ENCODE assay signal across 19 cellular contexts in genomic region chr9:99918134-99918533, GRCh38. TPM values are rescaled to one million over a fixed set of nuclear protein-coding genes. Genes with fewer than 3 reads are reported as not detected.
A peak's percentile ranks its signal among the peaks of the same experiment; 100 is the strongest.
DNase-seq lines count a peak whose midpoint lies in the region; ATAC-seq, FAIRE-seq and TF ChIP-seq lines count a peak whose summit lies in the region.
"Had no signal": no experiment of that assay in that cellular context is flagged by ENCODE, and none has a peak within 500 bp of the region (broad histone marks: within the 10 kb centered on the region; RNA-seq: fewer than 3 reads in every experiment).

No MANE protein-coding gene starts in this region.

- BruUV-seq in HepG2 (replicated peaks; lab: Mats Ljungman, UMichigan), result no TSS peak
- no TSS peak for BruUV-seq in K562 (replicated peaks; lab: Mats Ljungman, UMichigan)

- H3K79me2 ChIP-seq in HepG2 (ENCODE audit: insufficient read depth, low read length) (no peaks in the 10 kb centered on the region), K562 (ENCODE audit: control insufficient read depth, insufficient read depth, low read length) (no peaks in the 10 kb centered on the region; the same call in 2 of the 3 replicates), osteoblast (ENCODE audit: insufficient read depth, low read length) (peaks cover 6% of the 10 kb centered on the region)

- in situ Hi-C loops in HepG2 (cut with HindIII; ENCODE audit: extremely low pct_ligation_motif_present, low pct_unique_long_range_greater_than_20kb) (no loop called here), K562 (cut with MboI) (no loop called here)

- FAIRE-seq in HepG2 (lab: Jason Lieb, UNC) (no peak), K562 (lab: Jason Lieb, UNC) (no peak)
- FAIRE-seq: A204.1, G401.6, GM12892 had no signal

- H2AFZ ChIP-seq in HepG2 (ENCODE audit: low read length) (no peak overlapping the region), K562 (ENCODE audit: low read depth, low read length) (no peak overlapping the region), osteoblast (ENCODE audit: low read length) (no peak overlapping the region)

- TF ChIP-seq POLR2A in HepG2 (IDR thresholded peaks at IDR 0.05; ENCODE audit: insufficient read depth in 1 of 2, low read depth in 2 of 2, low read length in 2 of 2) (no peak), right lobe of liver (IDR thresholded peaks at IDR 0.05) (no peak), K562 (conservative IDR thresholded peaks at IDR 0.05) (no peak)

- peaks cover 10% of the 10 kb centered on the region for H3K36me3 Mint-ChIP-seq in T-helper 17 cell (ENCODE audit: low read depth)

- CTCF ChIA-PET in HepG2 (lab: Yijun Ruan, JAX; ENCODE audit: low intra/inter-chr PET ratio, low total read pairs), result no interaction called here
- CTCF ChIA-PET in K562 (lab: Yijun Ruan, JAX; ENCODE audit: low intra/inter-chr PET ratio), result no interaction called here

- H3K36me3 ChIP-seq in HepG2 (replicated peaks in 1 of 2; ENCODE audit: control insufficient read depth in 1 of 2, insufficient read depth in 2 of 2, low read length in 2 of 2), result peaks cover 11 to 61% of the 10 kb centered on the region in 2 experiments
- peaks cover 0 to 36% (median 4%) of the 10 kb centered on the region in 4 donors for H3K36me3 ChIP-seq in right lobe of liver
- H3K36me3 ChIP-seq in K562 (ENCODE audit: control insufficient read depth, insufficient read depth, low read length), result peaks cover 56% of the 10 kb centered on the region
- peaks cover 19 to 62% of the 10 kb centered on the region in 2 donors for H3K36me3 ChIP-seq in ascending aorta
- H3K36me3 ChIP-seq in osteoblast (ENCODE audit: insufficient read depth, low read length), result peaks cover 40% of the 10 kb centered on the region

- H3K27me3 ChIP-seq in HepG2 (ENCODE audit: control insufficient read depth in 1 of 2, insufficient read depth in 2 of 2, low read length in 2 of 2) (no peaks in the 10 kb centered on the region), right lobe of liver (no peaks in the 10 kb centered on the region), K562 (ENCODE audit: control insufficient read depth in 2 of 2, insufficient read depth in 2 of 2, low read length in 2 of 2) (no peaks in the 10 kb centered on the region), ascending aorta (no peaks in the 10 kb centered on the region), osteoblast (ENCODE audit: insufficient read depth, low read length) (no peaks in the 10 kb centered on the region)
- H3K27me3 ChIP-seq: BLaER1 had no signal

- no peaks in the 10 kb centered on the region for H3K4me1 ChIP-seq in HepG2 (ENCODE audit: insufficient read depth, low read length)
- no peaks in the 10 kb centered on the region for H3K4me1 ChIP-seq in right lobe of liver
- peaks cover 0 to 7% of the 10 kb centered on the region in 2 experiments; a peak in 2 of 5 replicates for H3K4me1 ChIP-seq in K562 (replicated peaks in 1 of 2; ENCODE audit: control insufficient read depth in 2 of 2, insufficient read depth in 2 of 2, low read length in 2 of 2)
- no peaks in the 10 kb centered on the region for H3K4me1 ChIP-seq in ascending aorta
- no peaks in the 10 kb centered on the region for H3K4me1 ChIP-seq in osteoblast (ENCODE audit: insufficient read depth, low read length)
- H3K4me1 ChIP-seq: BLaER1, Caco-2, HAP-1 had no signal

- intact Hi-C loops in HepG2 (cut with micrococcal nuclease; ENCODE audit: unreplicated experiment), result no loop called here
- intact Hi-C loops in right lobe of liver (cut with DNase I), result no loop called here
- intact Hi-C loops in K562 (cut with micrococcal nuclease), result no loop called here
- intact Hi-C loops in ascending aorta (cut with DNase I), result no loop called here

- H3K4me1 Mint-ChIP-seq in T-helper 17 cell, result peaks cover 29% of the 10 kb centered on the region

- POLR2A ChIA-PET in HepG2 (lab: Yijun Ruan, JAX) (no interaction called here), K562 (lab: Yijun Ruan, JAX) (no interaction called here)

- no peak overlapping the region for H3K27ac ChIP-seq in HepG2 (ENCODE audit: extremely low read length, insufficient read depth, low read length)
- H3K27ac ChIP-seq in right lobe of liver, result no peak overlapping the region
- no peak overlapping the region for H3K27ac ChIP-seq in K562 (ENCODE audit: extremely low read depth, low read depth, low read length)
- H3K27ac ChIP-seq in ascending aorta, result no peak overlapping the region
- H3K27ac ChIP-seq in osteoblast (ENCODE audit: low read depth, low read length), result no peak overlapping the region
- H3K27ac ChIP-seq: 22Rv1, BLaER1, C4-2B had no signal

- 91% methylated on average over 3 of the region's 3 CpGs for WGBS in HepG2 (ENCODE audit: low lambda C conversion rate)
- 77% methylated on average over 3 of the region's 3 CpGs for WGBS in right lobe of liver (ENCODE audit: insufficient coverage, low coverage, low lambda C conversion rate, missing lambda C conversion rate)
- WGBS in K562 (ENCODE audit: insufficient coverage, low coverage, missing lambda C conversion rate), result 64% methylated on average over 3 of the region's 3 CpGs

- no peak overlapping the region for H3K4me3 Mint-ChIP-seq in T-helper 17 cell
- H3K4me3 Mint-ChIP-seq: B cell; CD4-positive, CD25-positive, alpha-beta regulatory T cell had no signal

- TF ChIP-seq EP300 in HepG2 (IDR thresholded peaks at IDR 0.05; ENCODE audit: low read depth in 2 of 2, low read length in 2 of 2) (no peak), HepG2 (CRISPR knock-in tag; IDR thresholded peaks at IDR 0.05; ENCODE audit: borderline replicate concordance) (no peak), K562 (IDR thresholded peaks at IDR 0.05; ENCODE audit: low read length) (no peak)

- H3K4me2 ChIP-seq in HepG2 (ENCODE audit: low read depth, low read length) (no peak overlapping the region), K562 (ENCODE audit: insufficient read depth, low read length) (no peak overlapping the region), osteoblast (ENCODE audit: insufficient read depth, low read length) (no peak overlapping the region)
- H3K4me2 ChIP-seq: BLaER1 had no signal

- H3K27me3 Mint-ChIP-seq in T-helper 17 cell, result no peaks in the 10 kb centered on the region
- H3K27me3 Mint-ChIP-seq: B cell; CD4-positive, CD25-positive, alpha-beta regulatory T cell had no signal

- no peaks in the 10 kb centered on the region for H3K9me1 ChIP-seq in K562 (ENCODE audit: control insufficient read depth, insufficient read depth, low read length)

- H3K9me3 ChIP-seq in HepG2 (ENCODE audit: low read length) (no peaks in the 10 kb centered on the region), right lobe of liver (no peaks in the 10 kb centered on the region), T-helper 17 cell (ENCODE audit: control insufficient read depth, low read length, poor library complexity, severe bottlenecking) (no peaks in the 10 kb centered on the region), K562 (replicated peaks; ENCODE audit: control insufficient read depth, insufficient read depth, low read depth, low read length) (no peaks in the 10 kb centered on the region), ascending aorta (no peaks in the 10 kb centered on the region), osteoblast (ENCODE audit: low read depth, low read length) (no peaks in the 10 kb centered on the region)
- H3K9me3 ChIP-seq: BLaER1, Caco-2, HAP-1 had no signal

- TF ChIP-seq CTCF in HepG2 (CRISPR knock-in tag; IDR thresholded peaks at IDR 0.05) (no peak), right lobe of liver (IDR thresholded peaks at IDR 0.05) (no peak), K562 (IDR thresholded peaks at IDR 0.05 in 2 of 3, conservative IDR thresholded peaks at IDR 0.05 in 1 of 3; ENCODE audit: insufficient read depth in 2 of 3, low read depth in 1 of 3, low read length in 3 of 3) (no peak), ascending aorta (IDR thresholded peaks at IDR 0.05) (no peak), osteoblast (IDR thresholded peaks at IDR 0.05; ENCODE audit: extremely low read depth, low read depth, low read length) (no peak)

- no peak for TF ChIP-seq RAD21 in HepG2 (CRISPR knock-in tag; IDR thresholded peaks at IDR 0.05)
- TF ChIP-seq RAD21 in K562 (CRISPR knock-in tag; conservative IDR thresholded peaks at IDR 0.05 in 1 of 2, IDR thresholded peaks at IDR 0.05 in 1 of 2), result no peak

- H3K4me3 ChIP-seq in HepG2 (replicated peaks in 1 of 3; ENCODE audit: insufficient read depth in 1 of 3, low read depth in 2 of 3, low read length in 3 of 3), result no peak overlapping the region
- no peak overlapping the region for H3K4me3 ChIP-seq in right lobe of liver
- no peak overlapping the region for H3K4me3 ChIP-seq in K562
- H3K4me3 ChIP-seq in ascending aorta, result no peak overlapping the region
- H3K4me3 ChIP-seq in osteoblast (ENCODE audit: insufficient read depth, low read length), result no peak overlapping the region
- H3K4me3 ChIP-seq: BLaER1, HAP-1 had no signal

- peak overlapping the region; percentile 69 for H3K27ac Mint-ChIP-seq in T-helper 17 cell
- H3K27ac Mint-ChIP-seq: B cell had no signal

- ATAC-seq in HepG2 (no peak), right lobe of liver (no peak), T-helper 17 cell (no peak), K562 (no peak)

- no peak for DNase-seq in HepG2 (ENCODE audit: low spot score)
- no peak for DNase-seq in right lobe of liver
- DNase-seq in T-helper 17 cell, result no peak
- no peak for DNase-seq in K562 (ENCODE audit: extremely low read depth in 1 of 4, low spot score in 3 of 4)
- DNase-seq in ascending aorta (ENCODE audit: low spot score in 2 of 2), result no peak
- no peak for DNase-seq in osteoblast (ENCODE audit: insufficient read length, low spot score, missing footprints)
- DNase-seq: Caco-2; CD4-positive, CD25-positive, alpha-beta regulatory T cell; DMS153; DND-41; GOT3 had no signal

- no peak overlapping the region for H3K9ac ChIP-seq in HepG2 (ENCODE audit: insufficient read depth, low read depth, low read length)
- H3K9ac ChIP-seq in K562 (ENCODE audit: insufficient read depth in 1 of 2, low read depth in 2 of 2, low read length in 2 of 2), result no peak overlapping the region
- H3K9ac ChIP-seq: BLaER1 had no signal

- H4K20me1 ChIP-seq in HepG2 (ENCODE audit: insufficient read depth, low read length) (no peaks in the 10 kb centered on the region), K562 (replicated peaks; ENCODE audit: control insufficient read depth, insufficient read depth, low read length) (no peaks in the 10 kb centered on the region), osteoblast (ENCODE audit: insufficient read depth, low read length) (peaks cover 3% of the 10 kb centered on the region)

RNA-seq across cellular contexts. Expression of gene STX17, which starts 11.7 kb away (rescaled TPM):
- total RNA-seq in HepG2 (2016; rRNA removed; fragmentation: Illumina TruSeq; extraction: Trizol) (25.7 and 28.9 TPM in 2 replicates), right lobe of liver (10 to 100 TPM; 19.9 to 28.2 (median 23.2) TPM), T-helper 17 cell (10 to 100 TPM; 27.1 to 33.2 TPM), K562 (2014; rRNA removed) (14.7 and 16.9 TPM in 2 replicates), K562 (2014; rRNA removed; fragmentation: Illumina TruSeq; extraction: Trizol) (25.1 and 29.3 TPM in 2 replicates), K562 (2015; rRNA removed; fragmentation: Illumina TruSeq; extraction: Trizol) (20.1 and 21.7 TPM in 2 replicates), K562 (2021) (21.8 and 23.7 TPM in 2 replicates), ascending aorta (24.9 TPM), osteoblast (32.2 and 40.1 TPM in 2 replicates)
- total RNA-seq in HepG2 (2016; cell fraction: cytosol; rRNA removed; fragmentation: Illumina TruSeq; extraction: Trizol; ENCODE audit: low read depth), result 6.8 and 7.6 TPM in 2 replicates
- total RNA-seq in HepG2 (2016; cell fraction: insoluble cytoplasmic fraction; rRNA removed; fragmentation: Illumina TruSeq; extraction: Trizol), result 23.1 and 30.1 TPM in 2 replicates
- 13.3 and 13.7 TPM in 2 replicates for total RNA-seq in HepG2 (2016; cell fraction: membrane; rRNA removed; fragmentation: Illumina TruSeq; extraction: Trizol)
- 32.1 and 32.8 TPM in 2 replicates for total RNA-seq in HepG2 (2016; cell fraction: nucleus; rRNA removed; fragmentation: Illumina TruSeq; extraction: Trizol)
- polyA plus RNA-seq in HepG2 (2011; rRNA removed) (6.1 and 8.3 TPM in 2 replicates), K562 (2011; rRNA removed) (14.3 and 19.0 TPM in 2 replicates), K562 (2014; fragmentation: Illumina TruSeq; extraction: Trizol) (17.7 and 21.0 TPM in 2 replicates), K562 (2014; fragmentation: Nextera tagmentation; extraction: Ambion mirVana) (10 to 100 TPM; 14.9 to 17.1 TPM), K562 (2014; rRNA removed) (14.4 and 14.7 TPM in 2 replicates)
- polyA plus RNA-seq in HepG2 (2011; cell fraction: cytosol; rRNA removed), result 4.2 and 6.3 TPM in 2 replicates
- 9.9 and 11.6 TPM in 2 replicates for polyA plus RNA-seq in HepG2 (2011; cell fraction: nucleus; rRNA removed)
- polyA plus RNA-seq in HepG2 (2012), result 8.6 and 11.7 TPM in 2 replicates
- polyA plus RNA-seq in HepG2 (2016; cell fraction: cytosol; fragmentation: Illumina TruSeq; extraction: Trizol; ENCODE audit: low read depth), result 1.4 and 3.9 TPM in 2 replicates
- polyA plus RNA-seq in HepG2 (2016; cell fraction: insoluble cytoplasmic fraction; fragmentation: Illumina TruSeq; extraction: Trizol; ENCODE audit: low read depth), result 18.0 and 19.7 TPM in 2 replicates
- 5.4 and 5.7 TPM in 2 replicates for polyA plus RNA-seq in HepG2 (2016; cell fraction: membrane; fragmentation: Illumina TruSeq; extraction: Trizol; ENCODE audit: low read depth)
- polyA plus RNA-seq in HepG2 (2016; cell fraction: nucleus; fragmentation: Illumina TruSeq; extraction: Trizol; ENCODE audit: insufficient read depth, low read depth), result 20.1 and 24.1 TPM in 2 replicates
- polyA minus RNA-seq in HepG2 (2011; rRNA and poly(A)+ RNA removed; ENCODE audit: low replicate concordance), result 8.5 and 9.0 TPM in 2 replicates
- polyA minus RNA-seq in HepG2 (2011; cell fraction: cytosol; rRNA and poly(A)+ RNA removed), result 9.3 and 11.5 TPM in 2 replicates
- polyA minus RNA-seq in HepG2 (2011; cell fraction: nucleus; rRNA and poly(A)+ RNA removed), result 48.7 and 50.6 TPM in 2 replicates
- 17.6 and 36.6 TPM in 2 replicates for total RNA-seq in K562 (2011; cell fraction: chromatin; rRNA removed; ENCODE audit: low replicate concordance)
- total RNA-seq in K562 (2011; cell fraction: nucleolus; rRNA removed), result 6.5 and 9.5 TPM in 2 replicates
- 21.1 and 37.1 TPM in 2 replicates for total RNA-seq in K562 (2011; cell fraction: nucleoplasm; rRNA removed)
- 5.3 and 10.3 TPM in 2 replicates for polyA plus RNA-seq in K562 (2011; cell fraction: cytosol; rRNA removed)
- 13.9 and 16.4 TPM in 2 replicates for polyA plus RNA-seq in K562 (2011; cell fraction: nucleus; rRNA removed)
- 13.6 and 15.0 TPM in 2 replicates for polyA plus RNA-seq in K562 (2012)
- polyA minus RNA-seq in K562 (2011; rRNA and poly(A)+ RNA removed), result 28.1 and 32.4 TPM in 2 replicates
- 13.3 and 16.6 TPM in 2 replicates for polyA minus RNA-seq in K562 (2011; cell fraction: cytosol; rRNA and poly(A)+ RNA removed)
- polyA minus RNA-seq in K562 (2011; cell fraction: nucleus; rRNA and poly(A)+ RNA removed), result 16.2 and 28.8 TPM in 2 replicates

Comparison
In these comparisons a context has a peak if more than half of its experiments do, and no peak if none do; other contexts are left out.
1. Of the 241 proteins assayed by ChIP-seq in both HepG2 and K562: peak only in HepG2: none; only in K562: none; in both: ZNF121; in neither: 240.